In the genomic region with DNA sequence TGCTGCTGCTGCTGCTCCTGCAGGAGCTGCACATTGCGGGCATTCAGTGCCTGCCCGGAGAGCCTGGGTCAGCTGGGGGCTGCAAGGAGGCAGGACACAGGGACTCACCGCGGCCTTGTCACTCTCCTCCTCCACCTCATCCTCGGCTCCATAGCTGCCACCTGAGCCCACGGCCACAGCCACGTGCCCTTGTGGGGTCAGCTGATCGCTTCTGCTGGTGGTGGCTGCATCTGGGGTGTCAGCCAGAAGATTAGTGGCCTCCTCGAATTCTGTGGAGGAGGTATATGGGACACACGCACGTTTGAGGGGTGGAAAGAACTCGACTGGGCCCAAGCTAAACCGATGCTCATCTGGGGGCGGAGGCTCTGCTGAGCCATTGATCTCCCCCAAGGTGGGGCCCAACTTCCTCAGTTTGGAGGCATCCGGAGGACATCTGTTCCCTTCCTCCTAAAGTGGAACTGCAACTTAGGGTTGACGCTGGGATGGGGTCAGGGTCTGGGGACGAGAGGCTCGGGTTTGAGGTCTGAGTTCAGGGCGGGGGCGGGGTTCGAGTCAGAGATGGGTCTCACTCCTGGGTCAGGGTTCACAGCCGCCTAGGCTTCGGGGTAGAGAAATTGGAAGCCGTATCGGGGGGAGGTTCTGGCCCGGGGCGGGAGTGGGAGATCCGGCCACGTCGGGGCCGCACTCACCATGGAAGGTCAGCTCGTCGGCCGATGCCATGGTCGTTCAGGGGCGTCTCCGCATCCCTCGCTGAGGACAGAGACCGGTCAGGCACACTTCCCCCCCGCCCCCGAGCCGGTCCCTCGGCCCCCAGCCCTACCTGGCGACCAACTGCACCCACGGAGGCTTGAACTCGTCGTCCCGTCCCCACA, we compare ENCODE assay signal across 2 cellular contexts.
TF ChIP-seq lines count a peak whose summit lies in the region.

No MANE protein-coding gene starts in this region.

TF ChIP-seq in K562, 482 proteins besides CTCF, POLR2A, EP300 and RAD21 (continued from another document and continues in another):
- TF ChIP-seq, protein P1, sequence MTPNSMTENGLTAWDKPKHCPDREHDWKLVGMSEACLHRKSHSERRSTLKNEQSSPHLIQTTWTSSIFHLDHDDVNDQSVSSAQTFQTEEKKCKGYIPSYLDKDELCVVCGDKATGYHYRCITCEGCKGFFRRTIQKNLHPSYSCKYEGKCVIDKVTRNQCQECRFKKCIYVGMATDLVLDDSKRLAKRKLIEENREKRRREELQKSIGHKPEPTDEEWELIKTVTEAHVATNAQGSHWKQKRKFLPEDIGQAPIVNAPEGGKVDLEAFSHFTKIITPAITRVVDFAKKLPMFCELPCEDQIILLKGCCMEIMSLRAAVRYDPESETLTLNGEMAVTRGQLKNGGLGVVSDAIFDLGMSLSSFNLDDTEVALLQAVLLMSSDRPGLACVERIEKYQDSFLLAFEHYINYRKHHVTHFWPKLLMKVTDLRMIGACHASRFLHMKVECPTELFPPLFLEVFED (CRISPR knock-in tag; conservative IDR thresholded peaks at IDR 0.05) = no peak
- TF ChIP-seq ZNF134 (CRISPR knock-in tag; conservative IDR thresholded peaks at IDR 0.05) (no peak), L3MBTL2 (IDR thresholded peaks at IDR 0.05) (peak; percentile 30; the same call in 1 of the 2 replicates), PURB (CRISPR knock-in tag; IDR thresholded peaks at IDR 0.05; ENCODE audit: low read depth) (no peak), HNRNPL (IDR thresholded peaks at IDR 0.05; ENCODE audit: low read depth, low read length) (no peak), EGR1 (conservative IDR thresholded peaks at IDR 0.05) (peak; percentile 42; the same call in 1 of the 2 replicates), ELF4 (CRISPR knock-in tag; IDR thresholded peaks at IDR 0.05) (no peak), SAFB2 (IDR thresholded peaks at IDR 0.05; ENCODE audit: borderline replicate concordance, low read depth, low read length, severe bottlenecking) (no peak), SIN3A (IDR thresholded peaks at IDR 0.05; ENCODE audit: borderline replicate concordance in 2 of 2, control insufficient read depth in 1 of 2, low read depth in 2 of 2, low read length in 2 of 2) (peak in 1 of 2 experiments; percentile 44; a peak in 1 of 4 replicates), WHSC1 (IDR thresholded peaks at IDR 0.05; ENCODE audit: low read length) (no peak), HDAC1 (IDR thresholded peaks at IDR 0.05) (peak in 1 of 2 experiments; percentile 27; a peak in 1 of 4 replicates), TCF7 (IDR thresholded peaks at IDR 0.05; ENCODE audit: borderline replicate concordance) (no peak), FOXK1 (CRISPR knock-in tag; IDR thresholded peaks at IDR 0.05; ENCODE audit: borderline replicate concordance) (no peak), KDM5B (IDR thresholded peaks at IDR 0.05; ENCODE audit: insufficient replicate concordance, low read depth, low read length) (peak; percentile 14), SIRT6 (IDR thresholded peaks at IDR 0.05; ENCODE audit: low read depth, low read length) (no peak), MED1 (CRISPR knock-in tag; IDR thresholded peaks at IDR 0.05; ENCODE audit: borderline replicate concordance) (no peak), ETS2 (tag; IDR thresholded peaks at IDR 0.05; ENCODE audit: borderline replicate concordance, poor library complexity, severe bottlenecking) (no peak)
- TF ChIP-seq, protein P2, sequence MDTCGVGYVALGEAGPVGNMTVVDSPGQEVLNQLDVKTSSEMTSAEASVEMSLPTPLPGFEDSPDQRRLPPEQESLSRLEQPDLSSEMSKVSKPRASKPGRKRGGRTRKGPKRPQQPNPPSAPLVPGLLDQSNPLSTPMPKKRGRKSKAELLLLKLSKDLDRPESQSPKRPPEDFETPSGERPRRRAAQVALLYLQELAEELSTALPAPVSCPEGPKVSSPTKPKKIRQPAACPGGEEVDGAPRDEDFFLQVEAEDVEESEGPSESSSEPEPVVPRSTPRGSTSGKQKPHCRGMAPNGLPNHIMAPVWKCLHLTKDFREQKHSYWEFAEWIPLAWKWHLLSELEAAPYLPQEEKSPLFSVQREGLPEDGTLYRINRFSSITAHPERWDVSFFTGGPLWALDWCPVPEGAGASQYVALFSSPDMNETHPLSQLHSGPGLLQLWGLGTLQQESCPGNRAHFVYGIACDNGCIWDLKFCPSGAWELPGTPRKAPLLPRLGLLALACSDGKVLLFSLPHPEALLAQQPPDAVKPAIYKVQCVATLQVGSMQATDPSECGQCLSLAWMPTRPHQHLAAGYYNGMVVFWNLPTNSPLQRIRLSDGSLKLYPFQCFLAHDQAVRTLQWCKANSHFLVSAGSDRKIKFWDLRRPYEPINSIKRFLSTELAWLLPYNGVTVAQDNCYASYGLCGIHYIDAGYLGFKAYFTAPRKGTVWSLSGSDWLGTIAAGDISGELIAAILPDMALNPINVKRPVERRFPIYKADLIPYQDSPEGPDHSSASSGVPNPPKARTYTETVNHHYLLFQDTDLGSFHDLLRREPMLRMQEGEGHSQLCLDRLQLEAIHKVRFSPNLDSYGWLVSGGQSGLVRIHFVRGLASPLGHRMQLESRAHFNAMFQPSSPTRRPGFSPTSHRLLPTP (IDR thresholded peaks at IDR 0.05; ENCODE audit: borderline replicate concordance, extremely low read depth, insufficient read length) = no peak
- TF ChIP-seq, protein P3, sequence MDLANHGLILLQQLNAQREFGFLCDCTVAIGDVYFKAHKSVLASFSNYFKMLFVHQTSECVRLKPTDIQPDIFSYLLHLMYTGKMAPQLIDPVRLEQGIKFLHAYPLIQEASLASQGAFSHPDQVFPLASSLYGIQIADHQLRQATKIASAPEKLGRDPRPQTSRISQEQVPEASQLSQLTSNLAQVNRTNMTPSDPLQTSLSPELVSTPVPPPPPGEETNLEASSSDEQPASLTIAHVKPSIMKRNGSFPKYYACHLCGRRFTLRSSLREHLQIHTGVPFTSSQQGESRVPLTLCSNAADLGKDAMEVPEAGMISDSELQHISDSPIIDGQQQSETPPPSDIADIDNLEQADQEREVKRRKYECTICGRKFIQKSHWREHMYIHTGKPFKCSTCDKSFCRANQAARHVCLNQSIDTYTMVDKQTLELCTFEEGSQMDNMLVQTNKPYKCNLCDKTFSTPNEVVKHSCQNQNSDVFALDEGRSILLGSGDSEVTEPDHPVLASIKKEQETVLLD (IDR thresholded peaks at IDR 0.05) = no peak

TF ChIP-seq in HepG2, 621 proteins besides CTCF, POLR2A, EP300 and RAD21 (continued from another document and continues in another):
- TF ChIP-seq ZNF350 (CRISPR knock-in tag; IDR thresholded peaks at IDR 0.05; ENCODE audit: borderline replicate concordance, low read depth) (0 out of 2 replicates have a peak, but pooled peaks have one; percentile 3), ZNF484 (CRISPR knock-in tag; IDR thresholded peaks at IDR 0.05; ENCODE audit: borderline replicate concordance, low read depth) (no peak), NCOA1 (CRISPR knock-in tag; IDR thresholded peaks at IDR 0.05) (0 out of 2 replicates have a peak, but pooled peaks have one; percentile 44), MAF1 (CRISPR knock-in tag; IDR thresholded peaks at IDR 0.05; ENCODE audit: borderline replicate concordance) (no peak), ZNF431 (CRISPR knock-in tag; IDR thresholded peaks at IDR 0.05; ENCODE audit: borderline replicate concordance, low read depth) (no peak), ARNTL (CRISPR knock-in tag; IDR thresholded peaks at IDR 0.05) (no peak), ZNF790 (CRISPR knock-in tag; IDR thresholded peaks at IDR 0.05; ENCODE audit: borderline replicate concordance) (no peak), TAF15 (IDR thresholded peaks at IDR 0.05; ENCODE audit: low read depth, low read length, poor library complexity, severe bottlenecking) (no peak), MEIS1 (CRISPR knock-in tag; IDR thresholded peaks at IDR 0.05; ENCODE audit: borderline replicate concordance) (no peak), ATRX (CRISPR knock-in tag; IDR thresholded peaks at IDR 0.05; ENCODE audit: borderline replicate concordance) (no peak), RORA (CRISPR knock-in tag; IDR thresholded peaks at IDR 0.05) (no peak), POGZ (CRISPR knock-in tag; IDR thresholded peaks at IDR 0.05) (no peak), STAT5B (CRISPR knock-in tag; IDR thresholded peaks at IDR 0.05) (no peak), ZNF792 (CRISPR knock-in tag; IDR thresholded peaks at IDR 0.05) (no peak), PHF5A (CRISPR knock-in tag; IDR thresholded peaks at IDR 0.05; ENCODE audit: low read depth, unreplicated experiment) (no peak), HOXD1 (CRISPR knock-in tag; IDR thresholded peaks at IDR 0.05) (no peak), ZNF761 (CRISPR knock-in tag; conservative IDR thresholded peaks at IDR 0.05) (no peak), ZBTB3 (CRISPR knock-in tag; IDR thresholded peaks at IDR 0.05; ENCODE audit: borderline replicate concordance, low read depth) (no peak), ZNF530 (CRISPR knock-in tag; IDR thresholded peaks at IDR 0.05; ENCODE audit: low read depth) (no peak), ZKSCAN8 (CRISPR knock-in tag; IDR thresholded peaks at IDR 0.05; ENCODE audit: borderline replicate concordance) (no peak), ATF7-NPFF (CRISPR knock-in tag; IDR thresholded peaks at IDR 0.05; ENCODE audit: low read depth) (no peak), ZNF629 (CRISPR knock-in tag; conservative IDR thresholded peaks at IDR 0.05) (no peak), FOXC1 (CRISPR knock-in tag; IDR thresholded peaks at IDR 0.05; ENCODE audit: borderline replicate concordance) (no peak), ZNF292 (CRISPR knock-in tag; IDR thresholded peaks at IDR 0.05; ENCODE audit: borderline replicate concordance, low read depth) (no peak), SALL2 (CRISPR knock-in tag; IDR thresholded peaks at IDR 0.05) (no peak), ZNF143 (CRISPR knock-in tag; IDR thresholded peaks at IDR 0.05) (no peak), TOE1 (CRISPR knock-in tag; IDR thresholded peaks at IDR 0.05) (no peak), ZNF225 (CRISPR knock-in tag; IDR thresholded peaks at IDR 0.05) (no peak), ERF (CRISPR knock-in tag; IDR thresholded peaks at IDR 0.05) (peak; percentile 4; the same call in 1 of the 2 replicates)
- TF ChIP-seq, protein P4, sequence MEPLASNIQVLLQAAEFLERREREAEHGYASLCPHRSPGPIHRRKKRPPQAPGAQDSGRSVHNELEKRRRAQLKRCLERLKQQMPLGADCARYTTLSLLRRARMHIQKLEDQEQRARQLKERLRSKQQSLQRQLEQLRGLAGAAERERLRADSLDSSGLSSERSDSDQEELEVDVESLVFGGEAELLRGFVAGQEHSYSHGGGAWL (CRISPR knock-in tag; IDR thresholded peaks at IDR 0.05) = 0 out of 2 replicates have a peak, but pooled peaks have one; percentile 44
- TF ChIP-seq, protein P5, sequence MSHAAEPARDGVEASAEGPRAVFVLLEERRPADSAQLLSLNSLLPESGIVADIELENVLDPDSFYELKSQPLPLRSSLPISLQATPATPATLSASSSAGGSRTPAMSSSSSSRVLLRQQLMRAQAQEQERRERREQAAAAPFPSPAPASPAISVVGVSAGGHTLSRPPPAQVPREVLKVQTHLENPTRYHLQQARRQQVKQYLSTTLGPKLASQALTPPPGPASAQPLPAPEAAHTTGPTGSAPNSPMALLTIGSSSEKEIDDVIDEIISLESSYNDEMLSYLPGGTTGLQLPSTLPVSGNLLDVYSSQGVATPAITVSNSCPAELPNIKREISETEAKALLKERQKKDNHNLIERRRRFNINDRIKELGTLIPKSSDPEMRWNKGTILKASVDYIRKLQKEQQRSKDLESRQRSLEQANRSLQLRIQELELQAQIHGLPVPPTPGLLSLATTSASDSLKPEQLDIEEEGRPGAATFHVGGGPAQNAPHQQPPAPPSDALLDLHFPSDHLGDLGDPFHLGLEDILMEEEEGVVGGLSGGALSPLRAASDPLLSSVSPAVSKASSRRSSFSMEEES (CRISPR knock-in tag; IDR thresholded peaks at IDR 0.05) = no peak
- TF ChIP-seq, protein P6, sequence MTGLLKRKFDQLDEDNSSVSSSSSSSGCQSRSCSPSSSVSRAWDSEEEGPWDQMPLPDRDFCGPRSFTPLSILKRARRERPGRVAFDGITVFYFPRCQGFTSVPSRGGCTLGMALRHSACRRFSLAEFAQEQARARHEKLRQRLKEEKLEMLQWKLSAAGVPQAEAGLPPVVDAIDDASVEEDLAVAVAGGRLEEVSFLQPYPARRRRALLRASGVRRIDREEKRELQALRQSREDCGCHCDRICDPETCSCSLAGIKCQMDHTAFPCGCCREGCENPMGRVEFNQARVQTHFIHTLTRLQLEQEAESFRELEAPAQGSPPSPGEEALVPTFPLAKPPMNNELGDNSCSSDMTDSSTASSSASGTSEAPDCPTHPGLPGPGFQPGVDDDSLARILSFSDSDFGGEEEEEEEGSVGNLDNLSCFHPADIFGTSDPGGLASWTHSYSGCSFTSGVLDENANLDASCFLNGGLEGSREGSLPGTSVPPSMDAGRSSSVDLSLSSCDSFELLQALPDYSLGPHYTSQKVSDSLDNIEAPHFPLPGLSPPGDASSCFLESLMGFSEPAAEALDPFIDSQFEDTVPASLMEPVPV (CRISPR knock-in tag; IDR thresholded peaks at IDR 0.05) = peak; percentile 27; the same call in 1 of the 2 replicates
- TF ChIP-seq, protein P7, sequence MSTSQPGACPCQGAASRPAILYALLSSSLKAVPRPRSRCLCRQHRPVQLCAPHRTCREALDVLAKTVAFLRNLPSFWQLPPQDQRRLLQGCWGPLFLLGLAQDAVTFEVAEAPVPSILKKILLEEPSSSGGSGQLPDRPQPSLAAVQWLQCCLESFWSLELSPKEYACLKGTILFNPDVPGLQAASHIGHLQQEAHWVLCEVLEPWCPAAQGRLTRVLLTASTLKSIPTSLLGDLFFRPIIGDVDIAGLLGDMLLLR (CRISPR knock-in tag; IDR thresholded peaks at IDR 0.05) = no peak
- TF ChIP-seq, protein P8, sequence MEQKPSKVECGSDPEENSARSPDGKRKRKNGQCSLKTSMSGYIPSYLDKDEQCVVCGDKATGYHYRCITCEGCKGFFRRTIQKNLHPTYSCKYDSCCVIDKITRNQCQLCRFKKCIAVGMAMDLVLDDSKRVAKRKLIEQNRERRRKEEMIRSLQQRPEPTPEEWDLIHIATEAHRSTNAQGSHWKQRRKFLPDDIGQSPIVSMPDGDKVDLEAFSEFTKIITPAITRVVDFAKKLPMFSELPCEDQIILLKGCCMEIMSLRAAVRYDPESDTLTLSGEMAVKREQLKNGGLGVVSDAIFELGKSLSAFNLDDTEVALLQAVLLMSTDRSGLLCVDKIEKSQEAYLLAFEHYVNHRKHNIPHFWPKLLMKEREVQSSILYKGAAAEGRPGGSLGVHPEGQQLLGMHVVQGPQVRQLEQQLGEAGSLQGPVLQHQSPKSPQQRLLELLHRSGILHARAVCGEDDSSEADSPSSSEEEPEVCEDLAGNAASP (CRISPR knock-in tag; IDR thresholded peaks at IDR 0.05; ENCODE audit: borderline replicate concordance) = no peak
- TF ChIP-seq, protein P9, sequence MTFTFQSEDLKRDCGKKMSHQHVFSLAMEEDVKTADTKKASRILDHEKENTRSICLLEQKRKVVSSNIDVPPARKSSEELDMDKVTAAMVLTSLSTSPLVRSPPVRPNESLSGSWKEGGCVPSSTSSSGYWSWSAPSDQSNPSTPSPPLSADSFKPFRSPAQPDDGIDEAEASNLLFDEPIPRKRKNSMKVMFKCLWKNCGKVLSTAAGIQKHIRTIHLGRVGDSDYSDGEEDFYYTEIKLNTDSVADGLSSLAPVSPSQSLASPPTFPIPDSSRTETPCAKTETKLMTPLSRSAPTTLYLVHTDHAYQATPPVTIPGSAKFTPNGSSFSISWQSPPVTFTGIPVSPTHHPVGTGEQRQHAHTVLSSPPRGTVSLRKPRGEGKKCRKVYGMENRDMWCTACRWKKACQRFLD (CRISPR knock-in tag; IDR thresholded peaks at IDR 0.05; ENCODE audit: borderline replicate concordance) = no peak
- TF ChIP-seq, protein P10, sequence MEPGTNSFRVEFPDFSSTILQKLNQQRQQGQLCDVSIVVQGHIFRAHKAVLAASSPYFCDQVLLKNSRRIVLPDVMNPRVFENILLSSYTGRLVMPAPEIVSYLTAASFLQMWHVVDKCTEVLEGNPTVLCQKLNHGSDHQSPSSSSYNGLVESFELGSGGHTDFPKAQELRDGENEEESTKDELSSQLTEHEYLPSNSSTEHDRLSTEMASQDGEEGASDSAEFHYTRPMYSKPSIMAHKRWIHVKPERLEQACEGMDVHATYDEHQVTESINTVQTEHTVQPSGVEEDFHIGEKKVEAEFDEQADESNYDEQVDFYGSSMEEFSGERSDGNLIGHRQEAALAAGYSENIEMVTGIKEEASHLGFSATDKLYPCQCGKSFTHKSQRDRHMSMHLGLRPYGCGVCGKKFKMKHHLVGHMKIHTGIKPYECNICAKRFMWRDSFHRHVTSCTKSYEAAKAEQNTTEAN (CRISPR knock-in tag; conservative IDR thresholded peaks at IDR 0.05) = 0 out of 2 replicates have a peak, but pooled peaks have one; percentile 8
